20 cellular contexts compared by ENCODE assay signal in genomic region chr15:68552344-68552743, GRCh38. TPM values are rescaled to one million over a fixed set of nuclear protein-coding genes. Genes with fewer than 3 reads are reported as not detected.
A peak's percentile ranks its signal among the peaks of the same experiment; 100 is the strongest.
DNase-seq lines count a peak whose midpoint lies in the region; ATAC-seq and TF ChIP-seq lines count a peak whose summit lies in the region.
"Had no signal": no experiment of that assay in that cellular context is flagged by ENCODE, and none has a peak within 500 bp of the region (broad histone marks: within the 10 kb centered on the region; RNA-seq: fewer than 3 reads in every experiment).

No MANE protein-coding gene starts in this region.

- no peak overlapping the region for H4K8ac ChIP-seq in trophoblast cell (ENCODE audit: low read depth, low read length)

- H2BK5ac ChIP-seq in trophoblast cell (ENCODE audit: low read depth, low read length, poor library complexity), result no peak overlapping the region

- H3K4me2 ChIP-seq in trophoblast cell (ENCODE audit: low read length), result no peak overlapping the region

- H4K12ac ChIP-seq in trophoblast cell (ENCODE audit: low read depth, low read length), result no peak overlapping the region

- H2BK12ac ChIP-seq in trophoblast cell (ENCODE audit: low read length), result no peak overlapping the region

- H3K9ac ChIP-seq in trophoblast cell (ENCODE audit: low read length), result no peak overlapping the region

- no peak overlapping the region for H3K18ac ChIP-seq in trophoblast cell (ENCODE audit: low read length)

- H3K9me3 ChIP-seq in esophagus muscularis mucosa (no peaks in the 10 kb centered on the region), trophoblast cell (ENCODE audit: insufficient read depth, low read depth, low read length) (peaks cover 4% of the 10 kb centered on the region)
- H3K9me3 ChIP-seq: HAP-1, neutrophil had no signal

- DNase-seq in NCI-H748 (lab: John Stamatoyannopoulos, UW; ENCODE audit: unreplicated experiment) (peak; percentile 9), NCI-H748 treated with DMSO at 0.1 percent for 48 hours (lab: John Stamatoyannopoulos, UW) (no peak), NCI-H69 (lab: John Stamatoyannopoulos, UW) (peak; percentile 22), esophagus muscularis mucosa (ENCODE audit: extremely low spot score) (peak; percentile 31), substantia nigra (lab: John Stamatoyannopoulos, UW) (peak in 1 of 49 donors; percentile 6), COLO668 (lab: John Stamatoyannopoulos, UW; ENCODE audit: unreplicated experiment) (no peak), trophoblast cell (no peak)
- DNase-seq: activated CD4-positive, alpha-beta T cell treated with anti-CD3 and anti-CD28 coated beads for 48 hours; aorta; NCI-H1048; NCI-H2107; small intestine; stimulated activated CD4-positive, alpha-beta T cell treated with anti-CD3 and anti-CD28 coated beads, Interleukin-2, amount 100 ng/mL, for 24 hours; T-helper 2 cell had no signal

- no peak for TF ChIP-seq CTCF in esophagus muscularis mucosa (IDR thresholded peaks at IDR 0.05)

- H3K4me1 ChIP-seq in esophagus muscularis mucosa (no peaks in the 10 kb centered on the region), trophoblast cell (ENCODE audit: control insufficient read depth in 1 of 2, insufficient read depth in 2 of 2, low read length in 2 of 2) (peaks cover 3 to 4% of the 10 kb centered on the region in 2 experiments)
- H3K4me1 ChIP-seq: HAP-1 had no signal

- intact Hi-C loops in esophagus muscularis mucosa (cut with DNase I), result loop anchor here (2.0 to 10.0 kb wide), 3 partner anchors 122 to 370 kb away; no protein-coding TSS in a partner anchor

- H3K79me2 ChIP-seq in trophoblast cell (ENCODE audit: control insufficient read depth, insufficient read depth, low read length, poor library complexity), result no peaks in the 10 kb centered on the region

- H2AFZ ChIP-seq in trophoblast cell (ENCODE audit: insufficient read depth, low read length, poor library complexity), result no peak overlapping the region

- no peak overlapping the region for H4K91ac ChIP-seq in trophoblast cell (ENCODE audit: low read depth, low read length)

- H3K36me3 ChIP-seq in esophagus muscularis mucosa (no peaks in the 10 kb centered on the region), trophoblast cell (ENCODE audit: control insufficient read depth in 1 of 2, insufficient read depth in 2 of 2, low read length in 2 of 2) (no peaks in the 10 kb centered on the region)
- H3K36me3 ChIP-seq: HAP-1, neutrophil had no signal

- H3K27me3 ChIP-seq in esophagus muscularis mucosa, result peaks cover 0 to 44% (median 0%) of the 10 kb centered on the region in 4 donors
- no peaks in the 10 kb centered on the region for H3K27me3 ChIP-seq in trophoblast cell (ENCODE audit: insufficient read depth, low read length)

- no peaks in the 10 kb centered on the region for H3K79me1 ChIP-seq in trophoblast cell (ENCODE audit: low read length)

- no peak overlapping the region for H3K4ac ChIP-seq in trophoblast cell (ENCODE audit: low read depth, low read length)

- TF ChIP-seq POLR2A in esophagus muscularis mucosa (IDR thresholded peaks at IDR 0.05; ENCODE audit: low read depth), result no peak

- no peak overlapping the region for H2AK5ac ChIP-seq in trophoblast cell (ENCODE audit: low read length)

- WGBS in esophagus muscularis mucosa, result 56% methylated on average over 6 of the region's 6 CpGs
- WGBS in trophoblast cell (ENCODE audit: extremely low coverage, insufficient coverage, insufficient read length), result no CpG with 5 or more reads among the region's 6 CpGs

- H3K23ac ChIP-seq in trophoblast cell (ENCODE audit: low read length), result no peak overlapping the region

- no peak overlapping the region for H3K14ac ChIP-seq in trophoblast cell (ENCODE audit: low read length)

- no peak for ATAC-seq in HG03469 (IDR thresholded peaks at IDR 0.05; ENCODE audit: unreplicated experiment)

- TF ChIP-seq EP300 in esophagus muscularis mucosa (IDR thresholded peaks at IDR 0.05), result no peak

- H2BK120ac ChIP-seq in trophoblast cell (ENCODE audit: insufficient read depth, low read length, poor library complexity), result no peak overlapping the region

- no peak overlapping the region for H3K27ac ChIP-seq in esophagus muscularis mucosa (replicated peaks in 1 of 4)
- H3K27ac ChIP-seq in substantia nigra (ENCODE audit: low read depth, low read length, poor library complexity, severe bottlenecking), result peak overlapping the region; percentile 42
- no peak overlapping the region for H3K27ac ChIP-seq in trophoblast cell (ENCODE audit: low read depth, low read length)
- H3K27ac ChIP-seq: neutrophil, RWPE1, SK-N-MC had no signal

- H3K4me3 ChIP-seq in esophagus muscularis mucosa, result no peak overlapping the region
- H3K4me3 ChIP-seq in trophoblast cell (ENCODE audit: low read depth, low read length), result no peak overlapping the region
- H3K4me3 ChIP-seq: HAP-1, SK-N-MC had no signal

RNA-seq across cellular contexts. Expression of gene CORO2B, which starts 26.4 kb away (rescaled TPM):
- 10 to 100 TPM in 1 of 4 donors, 1 to 10 TPM in 3; 5.8 to 12.2 (median 7.5) TPM for total RNA-seq in esophagus muscularis mucosa
- polyA plus RNA-seq in trophoblast cell (2013), result 0.22 and 0.24 TPM in 2 replicates
- total RNA-seq: NCI-H460 had no signal

Comparison
In these comparisons a context has a peak if more than half of its experiments do, and no peak if none do; other contexts are left out.
1. DNase-seq: peak in NCI-H748 (single experiment), NCI-H69 (single experiment) and esophagus muscularis mucosa (single experiment); none in NCI-H748 treated with DMSO at 0.1 percent for 48 hours (single experiment), COLO668 (single experiment) and trophoblast cell (0 of 2).